ENCODE assay signal across 25 cellular contexts in the genomic region with DNA sequence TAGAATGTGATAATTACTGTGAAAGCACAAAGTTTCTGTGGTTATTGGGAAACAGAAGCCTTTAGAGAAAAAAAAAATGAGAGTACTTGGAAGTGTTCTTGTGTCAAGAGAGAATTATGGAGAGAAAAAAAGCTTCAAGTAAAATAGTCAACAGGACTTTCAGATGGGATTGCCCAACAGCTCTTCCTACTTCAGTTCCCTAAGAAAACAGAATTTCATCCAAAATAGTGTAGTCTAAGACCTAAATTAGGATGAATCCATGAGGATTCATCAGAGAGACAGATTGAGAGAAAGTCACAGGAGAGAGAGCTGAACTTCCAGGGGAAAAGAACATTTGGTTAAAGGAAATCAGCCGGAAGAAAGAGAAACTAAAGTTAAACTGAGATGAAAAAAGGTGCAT. TPM values are rescaled to one million over a fixed set of nuclear protein-coding genes. Genes with fewer than 3 reads are reported as not detected.
A peak's percentile ranks its signal among the peaks of the same experiment; 100 is the strongest.
DNase-seq lines count a peak whose midpoint lies in the region; ATAC-seq and TF ChIP-seq lines count a peak whose summit lies in the region.
"Had no signal": no experiment of that assay in that cellular context is flagged by ENCODE, and none has a peak within 500 bp of the region (broad histone marks: within the 10 kb centered on the region; RNA-seq: fewer than 3 reads in every experiment).

No MANE protein-coding gene starts in this region.

- no peaks in the 10 kb centered on the region for H3K79me2 ChIP-seq in HCT116 (ENCODE audit: insufficient read depth, low read length)

- POLR2A ChIA-PET in HCT116 (lab: Charles Lee), result no interaction called here

- no peak for ATAC-seq in HCT116
- peak; percentile 68 for ATAC-seq in sciatic nerve
- no peak for ATAC-seq in HG02973 (IDR thresholded peaks at IDR 0.05; ENCODE audit: unreplicated experiment)
- no peak for ATAC-seq in HG03108 (IDR thresholded peaks at IDR 0.05; ENCODE audit: unreplicated experiment)
- ATAC-seq: activated CD4-positive, CD25-positive, alpha-beta regulatory T cell treated with anti-CD3 and anti-CD28 coated beads, Interleukin-2, amount 50 U/mL, for 24 hours; left ventricle myocardium superior; stimulated activated memory B cell treated with anti-CD40 and anti-IgM and Interleukin-4, amounts not matched to agents 10 μg/mL and 1 μg/mL and 100 μg/mL, for 72 hours had no signal

- H3K27ac ChIP-seq in HCT116 (ENCODE audit: low read depth, low read length), result no peak overlapping the region
- H3K27ac ChIP-seq: cardiac muscle cell, skin epidermis had no signal

- DNase-seq in NCI-H1092 treated with DMSO at 0.1 percent for 48 hours (lab: John Stamatoyannopoulos, UW), result peak; percentile 35
- no peak for DNase-seq in NCI-H1092 (lab: John Stamatoyannopoulos, UW)
- no peak for DNase-seq in HCT116 (ENCODE audit: low read depth, low spot score)
- DNase-seq in sciatic nerve (ENCODE audit: low spot score), result no peak
- no peak for DNase-seq in activated T-cell treated with anti-CD3 and anti-CD28 coated beads, Interleukin-2, amount 50 U/mL, for 48 hours
- DNase-seq: activated CD4-positive, alpha-beta memory T cell treated with anti-CD3 and anti-CD28 coated beads, Interleukin-2, amount 10 ng/mL, durations not matched to agents 7 days and 5 days; activated naive CD4-positive, alpha-beta T cell treated with Interleukin-2 at 50 U/mL for 16 hours; COR-L47; Karpas-422; left ventricle myocardium superior; midbrain; NCI-H1048; NCI-H2081 treated with DMSO at 0.1 percent for 48 hours; nephron progenitor cell; NK-92 treated with Interleukin-12 subunit alpha and Interleukin-12 subunit beta, amount 100 ng/mL, for 24 hours; stimulated activated CD4-positive, alpha-beta T cell treated with anti-CD3 and anti-CD28 coated beads, Interleukin-2, amount 100 ng/mL, for 24 hours; SW 1271 had no signal

- no peaks in the 10 kb centered on the region for H3K9me3 ChIP-seq in HCT116 (ENCODE audit: control insufficient read depth in 1 of 2, insufficient read depth in 1 of 2, low read depth in 1 of 2, low read length in 2 of 2)
- no peaks in the 10 kb centered on the region for H3K9me3 ChIP-seq in endocrine pancreas (ENCODE audit: control insufficient read depth, low read length)

- H3K27me3 ChIP-seq in HCT116 (ENCODE audit: insufficient read depth, low read length) (no peaks in the 10 kb centered on the region), endocrine pancreas (ENCODE audit: control insufficient read depth, insufficient read depth, low read length) (no peaks in the 10 kb centered on the region)

- H3K36me3 ChIP-seq in HCT116 (ENCODE audit: control insufficient read depth in 1 of 2, insufficient read depth in 2 of 2, low read length in 2 of 2), result no peaks in the 10 kb centered on the region
- no peaks in the 10 kb centered on the region for H3K36me3 ChIP-seq in endocrine pancreas (ENCODE audit: control insufficient read depth, insufficient read depth, low read length)
- H3K36me3 ChIP-seq: cardiac muscle cell had no signal

- peak overlapping the region; percentile 38 for H2AFZ ChIP-seq in HCT116 (ENCODE audit: low read depth, low read length, poor library complexity, severe bottlenecking)

- no TSS peak for BruUV-seq in HCT116 (replicated peaks; lab: Mats Ljungman, UMichigan)

- CTCF ChIA-PET in HCT116 (lab: Charles Lee), result no interaction called here

- H3K9ac ChIP-seq in HCT116 (ENCODE audit: low read length), result no peak overlapping the region
- no peak overlapping the region for H3K9ac ChIP-seq in endocrine pancreas (ENCODE audit: control insufficient read depth, insufficient read depth, low read length)

- no peak overlapping the region for H3K4me3 ChIP-seq in HCT116 (replicated peaks in 1 of 2; ENCODE audit: low read depth in 1 of 2, low read length in 2 of 2)
- peak overlapping the region; percentile 84 for H3K4me3 ChIP-seq in endocrine pancreas (ENCODE audit: control insufficient read depth, insufficient read depth, low read length)
- H3K4me3 ChIP-seq: cardiac muscle cell, skin epidermis had no signal

- no peak for TF ChIP-seq CTCF in HCT116 (IDR thresholded peaks at IDR 0.05 in 2 of 3, conservative IDR thresholded peaks at IDR 0.05 in 1 of 3; ENCODE audit: borderline replicate concordance in 1 of 3, insufficient read depth in 1 of 3, low read depth in 2 of 3, low read length in 2 of 3)

- H3K4me1 ChIP-seq in HCT116 (ENCODE audit: control insufficient read depth in 1 of 2, insufficient read depth in 2 of 2, low read length in 2 of 2) (peaks cover 0 to 10% of the 10 kb centered on the region in 2 experiments; a peak in 1 of 4 replicates), endocrine pancreas (ENCODE audit: control insufficient read depth, insufficient read depth, low read length) (peaks cover 22% of the 10 kb centered on the region)

- TF ChIP-seq POLR2A in HCT116 (IDR thresholded peaks at IDR 0.05; ENCODE audit: borderline replicate concordance, extremely low read depth, insufficient read depth, insufficient read length), result no peak

- H4K20me1 ChIP-seq in HCT116 (ENCODE audit: insufficient read depth), result no peaks in the 10 kb centered on the region

- no peak overlapping the region for H3K4me2 ChIP-seq in HCT116 (ENCODE audit: low read length)

- RAD21 ChIA-PET in HCT116 (lab: Charles Lee; ENCODE audit: low non-redundant PET in 1 of 2, low total read pairs in 2 of 2, uncharacterized antibody in 2 of 2, unreplicated experiment in 2 of 2), result no interaction called here

- intact Hi-C loops in HCT116 (cut with micrococcal nuclease), result no loop called here
- intact Hi-C loops in sciatic nerve (cut with DNase I), result no loop called here

- no peak for TF ChIP-seq RAD21 in HCT116 (IDR thresholded peaks at IDR 0.05; ENCODE audit: low read depth)

- H3K9me2 ChIP-seq in HCT116 (ENCODE audit: insufficient read depth), result no peaks in the 10 kb centered on the region

TF ChIP-seq in HCT116, 20 proteins besides CTCF, POLR2A, EP300 and RAD21:
- TF ChIP-seq EGR1 (IDR thresholded peaks at IDR 0.05; ENCODE audit: low read depth) (no peak), SIN3A (IDR thresholded peaks at IDR 0.05; ENCODE audit: low read depth) (no peak), CEBPB (IDR thresholded peaks at IDR 0.05; ENCODE audit: low read depth) (no peak), CBX3 (IDR thresholded peaks at IDR 0.05; ENCODE audit: low read depth) (no peak), EZH2 (IDR thresholded peaks at IDR 0.05) (no peak), SRF (IDR thresholded peaks at IDR 0.05; ENCODE audit: low read depth) (no peak), POLR2AphosphoS5 (IDR thresholded peaks at IDR 0.05; ENCODE audit: low read depth, low read length) (no peak), EZH2phosphoT487 (IDR thresholded peaks at IDR 0.05; ENCODE audit: borderline replicate concordance) (no peak)
- TF ChIP-seq, protein P1, sequence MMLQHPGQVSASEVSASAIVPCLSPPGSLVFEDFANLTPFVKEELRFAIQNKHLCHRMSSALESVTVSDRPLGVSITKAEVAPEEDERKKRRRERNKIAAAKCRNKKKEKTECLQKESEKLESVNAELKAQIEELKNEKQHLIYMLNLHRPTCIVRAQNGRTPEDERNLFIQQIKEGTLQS (IDR thresholded peaks at IDR 0.05), result no peak
- TF ChIP-seq, protein P2, sequence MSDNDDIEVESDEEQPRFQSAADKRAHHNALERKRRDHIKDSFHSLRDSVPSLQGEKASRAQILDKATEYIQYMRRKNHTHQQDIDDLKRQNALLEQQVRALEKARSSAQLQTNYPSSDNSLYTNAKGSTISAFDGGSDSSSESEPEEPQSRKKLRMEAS (IDR thresholded peaks at IDR 0.05), result no peak
- TF ChIP-seq, protein P3, sequence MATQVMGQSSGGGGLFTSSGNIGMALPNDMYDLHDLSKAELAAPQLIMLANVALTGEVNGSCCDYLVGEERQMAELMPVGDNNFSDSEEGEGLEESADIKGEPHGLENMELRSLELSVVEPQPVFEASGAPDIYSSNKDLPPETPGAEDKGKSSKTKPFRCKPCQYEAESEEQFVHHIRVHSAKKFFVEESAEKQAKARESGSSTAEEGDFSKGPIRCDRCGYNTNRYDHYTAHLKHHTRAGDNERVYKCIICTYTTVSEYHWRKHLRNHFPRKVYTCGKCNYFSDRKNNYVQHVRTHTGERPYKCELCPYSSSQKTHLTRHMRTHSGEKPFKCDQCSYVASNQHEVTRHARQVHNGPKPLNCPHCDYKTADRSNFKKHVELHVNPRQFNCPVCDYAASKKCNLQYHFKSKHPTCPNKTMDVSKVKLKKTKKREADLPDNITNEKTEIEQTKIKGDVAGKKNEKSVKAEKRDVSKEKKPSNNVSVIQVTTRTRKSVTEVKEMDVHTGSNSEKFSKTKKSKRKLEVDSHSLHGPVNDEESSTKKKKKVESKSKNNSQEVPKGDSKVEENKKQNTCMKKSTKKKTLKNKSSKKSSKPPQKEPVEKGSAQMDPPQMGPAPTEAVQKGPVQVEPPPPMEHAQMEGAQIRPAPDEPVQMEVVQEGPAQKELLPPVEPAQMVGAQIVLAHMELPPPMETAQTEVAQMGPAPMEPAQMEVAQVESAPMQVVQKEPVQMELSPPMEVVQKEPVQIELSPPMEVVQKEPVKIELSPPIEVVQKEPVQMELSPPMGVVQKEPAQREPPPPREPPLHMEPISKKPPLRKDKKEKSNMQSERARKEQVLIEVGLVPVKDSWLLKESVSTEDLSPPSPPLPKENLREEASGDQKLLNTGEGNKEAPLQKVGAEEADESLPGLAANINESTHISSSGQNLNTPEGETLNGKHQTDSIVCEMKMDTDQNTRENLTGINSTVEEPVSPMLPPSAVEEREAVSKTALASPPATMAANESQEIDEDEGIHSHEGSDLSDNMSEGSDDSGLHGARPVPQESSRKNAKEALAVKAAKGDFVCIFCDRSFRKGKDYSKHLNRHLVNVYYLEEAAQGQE (IDR thresholded peaks at IDR 0.05; ENCODE audit: low read depth), result no peak
- TF ChIP-seq, protein P4, sequence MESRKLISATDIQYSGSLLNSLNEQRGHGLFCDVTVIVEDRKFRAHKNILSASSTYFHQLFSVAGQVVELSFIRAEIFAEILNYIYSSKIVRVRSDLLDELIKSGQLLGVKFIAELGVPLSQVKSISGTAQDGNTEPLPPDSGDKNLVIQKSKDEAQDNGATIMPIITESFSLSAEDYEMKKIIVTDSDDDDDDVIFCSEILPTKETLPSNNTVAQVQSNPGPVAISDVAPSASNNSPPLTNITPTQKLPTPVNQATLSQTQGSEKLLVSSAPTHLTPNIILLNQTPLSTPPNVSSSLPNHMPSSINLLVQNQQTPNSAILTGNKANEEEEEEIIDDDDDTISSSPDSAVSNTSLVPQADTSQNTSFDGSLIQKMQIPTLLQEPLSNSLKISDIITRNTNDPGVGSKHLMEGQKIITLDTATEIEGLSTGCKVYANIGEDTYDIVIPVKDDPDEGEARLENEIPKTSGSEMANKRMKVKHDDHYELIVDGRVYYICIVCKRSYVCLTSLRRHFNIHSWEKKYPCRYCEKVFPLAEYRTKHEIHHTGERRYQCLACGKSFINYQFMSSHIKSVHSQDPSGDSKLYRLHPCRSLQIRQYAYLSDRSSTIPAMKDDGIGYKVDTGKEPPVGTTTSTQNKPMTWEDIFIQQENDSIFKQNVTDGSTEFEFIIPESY (IDR thresholded peaks at IDR 0.05; ENCODE audit: extremely low read depth, insufficient replicate concordance, low read length), result no peak

RNA-seq across cellular contexts. Expression of a gene that starts 2.4 kb away (rescaled TPM):
- total RNA-seq in HCT116 (2021; ENCODE audit: unreplicated experiment) (0.22 TPM), sciatic nerve (9.8 TPM)
- not detected in 2 replicates for polyA plus RNA-seq in HCT116 (2012)
- total RNA-seq: A172 had no signal
